Comparison of ENCODE assay signal across 7 cellular contexts in the genomic region with DNA sequence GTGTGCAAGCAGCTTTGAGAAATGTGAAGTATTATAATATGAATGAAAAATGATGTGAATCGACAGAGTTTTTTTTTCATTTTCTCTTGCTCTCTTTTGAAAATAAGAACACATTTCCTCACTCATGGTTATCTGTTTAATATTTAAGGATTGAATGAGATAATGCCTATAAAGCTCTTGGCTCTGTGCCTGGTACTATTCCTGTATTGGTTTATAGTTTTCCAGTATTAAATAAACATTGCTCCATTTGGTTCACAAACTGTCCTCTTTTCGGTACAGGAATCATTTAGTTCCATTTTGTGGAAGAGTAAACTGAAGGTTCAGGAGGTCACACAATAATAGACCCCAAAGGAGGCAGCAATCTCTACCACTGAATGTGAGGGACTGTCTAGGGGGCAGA.
"Had no signal": no experiment of that assay in that cellular context is flagged by ENCODE, and none has a peak within 500 bp of the region (broad histone marks: within the 10 kb centered on the region; RNA-seq: fewer than 3 reads in every experiment).

No MANE protein-coding gene starts in this region.

- H3K4me3 ChIP-seq: GM23248, HAP-1, K562 had no signal

- DNase-seq: GM23248, GOT3, H7, IMR-90, KG1 had no signal

- H3K36me3 ChIP-seq: HAP-1 had no signal

- H3K9ac ChIP-seq: GM23248 had no signal

- H3K27ac ChIP-seq: GM23248 had no signal

- H3K9me3 ChIP-seq: HAP-1 had no signal
